Comparison of ENCODE assay signal across 15 cellular contexts in genomic region chr17:55587608-55588139, GRCh38.
DNase-seq lines count a peak whose midpoint lies in the region; ATAC-seq and TF ChIP-seq lines count a peak whose summit lies in the region.
"Had no signal": no experiment of that assay in that cellular context is flagged by ENCODE, and none has a peak within 500 bp of the region (broad histone marks: within the 10 kb centered on the region; RNA-seq: fewer than 3 reads in every experiment).

No MANE protein-coding gene starts in this region.

- no peaks in the 10 kb centered on the region for H3K36me3 ChIP-seq in adipocyte (ENCODE audit: control insufficient read depth, insufficient read depth, low read length, severe bottlenecking)
- H3K36me3 ChIP-seq in mucosa of descending colon (ENCODE audit: low read depth): no peaks in the 10 kb centered on the region
- no peaks in the 10 kb centered on the region for H3K36me3 ChIP-seq in urinary bladder (ENCODE audit: insufficient read depth)
- no peaks in the 10 kb centered on the region for H3K36me3 ChIP-seq in CD8-positive, alpha-beta memory T cell (ENCODE audit: insufficient read depth, low read length)
- H3K36me3 ChIP-seq: brain microvascular endothelial cell, prostate gland had no signal

- TF ChIP-seq CTCF in mucosa of descending colon (IDR thresholded peaks at IDR 0.05): no peak

- H3K9me3 Mint-ChIP-seq in CD8-positive, alpha-beta memory T cell: no peaks in the 10 kb centered on the region
- H3K9me3 Mint-ChIP-seq: activated CD4-positive, alpha-beta T cell treated with anti-CD3 and anti-CD28 coated beads, Interleukin-2, amount 10 ng/mL, durations not matched to agents 7 days and 5 days; T-helper 2 cell treated with Interferon-gamma antibody and Interleukin-4, amounts not matched to agents 5 μg/mL and 100 μg/mL, for 36 hours had no signal

- ATAC-seq in mucosa of descending colon: peak; percentile 42

- peaks cover 0 to 2% (median 0%) of the 10 kb centered on the region in 3 donors for H3K36me3 Mint-ChIP-seq in CD8-positive, alpha-beta memory T cell

- POLR2A ChIA-PET in CD8-positive, alpha-beta memory T cell (lab: Charles Lee): no interaction called here

- H3K9me3 ChIP-seq in adipocyte (ENCODE audit: control insufficient read depth, low read length): no peaks in the 10 kb centered on the region
- H3K9me3 ChIP-seq in mucosa of descending colon: no peaks in the 10 kb centered on the region
- no peaks in the 10 kb centered on the region for H3K9me3 ChIP-seq in CD8-positive, alpha-beta memory T cell (ENCODE audit: low read length)
- H3K9me3 ChIP-seq: prostate gland had no signal

- H3K27me3 ChIP-seq in adipocyte (replicated peaks; ENCODE audit: control insufficient read depth, insufficient read depth, low read length): no peaks in the 10 kb centered on the region
- no peaks in the 10 kb centered on the region for H3K27me3 ChIP-seq in CD8-positive, alpha-beta memory T cell (ENCODE audit: insufficient read depth, low read length, poor library complexity, severe bottlenecking)
- H3K27me3 ChIP-seq: brain microvascular endothelial cell had no signal

- peak overlapping the region; percentile 61 for H3K27ac ChIP-seq in urinary bladder (ENCODE audit: low read depth)
- no peak overlapping the region for H3K27ac ChIP-seq in CD8-positive, alpha-beta memory T cell (ENCODE audit: low read depth, low read length)
- H3K27ac ChIP-seq: brain microvascular endothelial cell had no signal

- intact Hi-C loops in mucosa of descending colon (cut with DNase I, micrococcal nuclease): no loop called here

- 51% methylated on average over 9 of the region's 9 CpGs for WGBS in urinary bladder

- H3K4me3 Mint-ChIP-seq in CD8-positive, alpha-beta memory T cell: no peak overlapping the region
- H3K4me3 Mint-ChIP-seq: activated CD4-positive, alpha-beta T cell treated with anti-CD3 and anti-CD28 coated beads, Interleukin-2, amount 10 ng/mL, durations not matched to agents 7 days and 5 days; T-helper 2 cell treated with Interferon-gamma antibody and Interleukin-4, amounts not matched to agents 5 μg/mL and 100 μg/mL, for 36 hours had no signal

- peaks cover 1 to 3% of the 10 kb centered on the region in 2 donors for H3K27me3 Mint-ChIP-seq in CD8-positive, alpha-beta memory T cell

- H3K4me1 ChIP-seq in adipocyte (ENCODE audit: control insufficient read depth, insufficient read depth, low read length) (peaks cover 46% of the 10 kb centered on the region), mucosa of descending colon (ENCODE audit: low read depth) (no peaks in the 10 kb centered on the region), urinary bladder (ENCODE audit: insufficient read depth) (peaks cover 2% of the 10 kb centered on the region)
- H3K4me1 ChIP-seq in CD8-positive, alpha-beta memory T cell (ENCODE audit: insufficient read depth, low read length): no peaks in the 10 kb centered on the region
- H3K4me1 ChIP-seq: prostate gland had no signal

- CTCF ChIA-PET in CD8-positive, alpha-beta memory T cell (lab: Charles Lee): no interaction called here

- DNase-seq in adipocyte (ENCODE audit: low read depth) (no peak), fibroblast of the conjunctiva (ENCODE audit: low read depth) (peak; percentile 76), mucosa of descending colon (no peak), NCI-H2171 (lab: John Stamatoyannopoulos, UW) (no peak), iPS-NIHi7 (ENCODE audit: extremely low spot score) (no peak), G401 (ENCODE audit: low spot score) (no peak)
- no peak for DNase-seq in CD8-positive, alpha-beta memory T cell
- DNase-seq: activated CD4-positive, alpha-beta T cell treated with anti-CD3 and anti-CD28 coated beads, Interleukin-2, amount 10 ng/mL, durations not matched to agents 7 days and 5 days; brain microvascular endothelial cell; NCI-H1048; NCI-H510A; stimulated activated naive CD4-positive, alpha-beta T cell treated with Interleukin-2 at 50 U/mL for 16 hours had no signal

- in situ Hi-C loops in G401 (cut with HindIII; ENCODE audit: low sequenced_read_pairs): no loop called here

- H3K4me3 ChIP-seq in adipocyte (ENCODE audit: low read length) (peak overlapping the region; percentile 28), mucosa of descending colon (no peak overlapping the region), urinary bladder (ENCODE audit: low read depth, low read length) (no peak overlapping the region)
- H3K4me3 ChIP-seq in CD8-positive, alpha-beta memory T cell (ENCODE audit: low read length): no peak overlapping the region
- H3K4me3 ChIP-seq: prostate gland had no signal

- H3K27ac Mint-ChIP-seq in CD8-positive, alpha-beta memory T cell: no peak overlapping the region
- H3K27ac Mint-ChIP-seq: activated CD4-positive, alpha-beta T cell treated with anti-CD3 and anti-CD28 coated beads, Interleukin-2, amount 10 ng/mL, durations not matched to agents 7 days and 5 days; T-helper 2 cell treated with Interferon-gamma antibody and Interleukin-4, amounts not matched to agents 5 μg/mL and 100 μg/mL, for 36 hours had no signal

- H3K4me1 Mint-ChIP-seq in CD8-positive, alpha-beta memory T cell: no peaks in the 10 kb centered on the region
- H3K4me1 Mint-ChIP-seq: activated CD4-positive, alpha-beta T cell treated with anti-CD3 and anti-CD28 coated beads, Interleukin-2, amount 10 ng/mL, durations not matched to agents 7 days and 5 days had no signal

- H3K9ac ChIP-seq in adipocyte (ENCODE audit: low read length): no peak overlapping the region
